In genomic region chr7:150404785-150405583, GRCh38 we compare ENCODE assay signal across 9 cellular contexts.
DNase-seq lines count a peak whose midpoint lies in the region; ATAC-seq lines count a peak whose summit lies in the region.
"Had no signal": no experiment of that assay in that cellular context is flagged by ENCODE, and none has a peak within 500 bp of the region (broad histone marks: within the 10 kb centered on the region; RNA-seq: fewer than 3 reads in every experiment).

No MANE protein-coding gene starts in this region.

- H3K4me2 ChIP-seq in BLaER1: peak overlapping the region; percentile 87

- H3K36me3 Mint-ChIP-seq in memory B cell: peaks cover 14% of the 10 kb centered on the region

- no peaks in the 10 kb centered on the region for H3K9me3 Mint-ChIP-seq in memory B cell

- no peaks in the 10 kb centered on the region for H3K27me3 ChIP-seq in BLaER1

- no peaks in the 10 kb centered on the region for H3K9me3 ChIP-seq in BLaER1

- H4K20me1 ChIP-seq in BLaER1: peaks cover 9% of the 10 kb centered on the region; the same call in 1 of the 2 replicates

- H3K4me1 ChIP-seq in BLaER1: peaks cover 72% of the 10 kb centered on the region

- H3K4me1 Mint-ChIP-seq in memory B cell: peaks cover 39% of the 10 kb centered on the region

- peak overlapping the region; percentile 78 for H3K4me3 ChIP-seq in BLaER1

- peak overlapping the region; percentile 97 for H3K9ac ChIP-seq in BLaER1

- DNase-seq in NCI-H748 (lab: John Stamatoyannopoulos, UW; ENCODE audit: unreplicated experiment): peak; percentile 89
- peak; percentile 19 to 56 for DNase-seq in activated CD8-positive, alpha-beta memory T cell treated with anti-CD3 and anti-CD28 coated beads for 1 hour (ENCODE audit: extremely low read depth in 1 of 2, low read depth in 1 of 2)
- peak; percentile 61 for DNase-seq in effector CD4-positive, alpha-beta T cell
- peak; percentile 78 to 80 for DNase-seq in memory B cell (ENCODE audit: low spot score in 2 of 2)
- peak; percentile 30 to 52 (median 50) for DNase-seq in stimulated activated CD4-positive, alpha-beta T cell treated with anti-CD3 and anti-CD28 coated beads, TNF-alpha, amount 100 ng/mL, for 4 hours (ENCODE audit: low read depth in 3 of 3)

- no peaks in the 10 kb centered on the region for H3K27me3 Mint-ChIP-seq in memory B cell

- H3K36me3 ChIP-seq in BLaER1: peaks cover 8% of the 10 kb centered on the region

- peak overlapping the region; percentile 99 for H3K27ac Mint-ChIP-seq in memory B cell

- H3K27ac ChIP-seq in BLaER1: peak overlapping the region; percentile 99
- H3K27ac ChIP-seq: epithelial cell of prostate had no signal

- H3K4me3 Mint-ChIP-seq in memory B cell: peak overlapping the region; percentile 90

- ATAC-seq in GM19043 (IDR thresholded peaks at IDR 0.05; ENCODE audit: low read depth, unreplicated experiment) (peak; percentile 39), HG03280 (IDR thresholded peaks at IDR 0.05; ENCODE audit: unreplicated experiment) (peak; percentile 68), memory B cell (ENCODE audit: low read depth) (peak; percentile 46)

Comparison
In these comparisons a context has a peak if more than half of its experiments do, and no peak if none do; other contexts are left out.
1. Peak in every context shown above with its lines: DNase-seq, ATAC-seq, H3K4me3 ChIP-seq and H3K27ac ChIP-seq.
2. DNase-seq: peak in every context shown above with its lines; median percentile 89 in NCI-H748; 79 in memory B cell; 61 in effector CD4-positive, alpha-beta T cell; 50 in stimulated activated CD4-positive, alpha-beta T cell treated with anti-CD3 and anti-CD28 coated beads, TNF-alpha, amount 100 ng/mL, for 4 hours; 38 in activated CD8-positive, alpha-beta memory T cell treated with anti-CD3 and anti-CD28 coated beads for 1 hour.